ENCODE assay signal across 8 cellular contexts in genomic region chr3:71130516-71131384, GRCh38.
DNase-seq lines count a peak whose midpoint lies in the region; ATAC-seq and TF ChIP-seq lines count a peak whose summit lies in the region.

No MANE protein-coding gene starts in this region.

- no peaks in the 10 kb centered on the region for H3K27me3 Mint-ChIP-seq in CD4-positive, alpha-beta T cell

- peak overlapping the region; percentile 93 for H3K27ac ChIP-seq in CD4-positive, alpha-beta T cell (ENCODE audit: low read depth, low read length)
- H3K27ac ChIP-seq in cingulate gyrus (ENCODE audit: low read depth, low read length): peak overlapping the region; percentile 57

- H3K27me3 ChIP-seq in CD4-positive, alpha-beta T cell (ENCODE audit: control insufficient read depth, insufficient read depth, low read length): no peaks in the 10 kb centered on the region

- TF ChIP-seq CTCF in CD4-positive, alpha-beta T cell (IDR thresholded peaks at IDR 0.05): no peak

- H3K4me3 Mint-ChIP-seq in CD4-positive, alpha-beta T cell: peak overlapping the region; percentile 91

- CTCF ChIA-PET in CD4-positive, alpha-beta T cell (lab: Charles Lee): interaction anchor here (0.8 to 1.3 kb wide), 6 partner anchors 12 to 455 kb away, joined by 3 to 7 read pairs (median 3); no protein-coding TSS in a partner anchor

- peak overlapping the region; percentile 98 for H3K27ac Mint-ChIP-seq in CD4-positive, alpha-beta T cell

- H3K36me3 Mint-ChIP-seq in CD4-positive, alpha-beta T cell (ENCODE audit: low read depth): peaks cover 46% of the 10 kb centered on the region

- H3K9me3 Mint-ChIP-seq in CD4-positive, alpha-beta T cell: no peaks in the 10 kb centered on the region

- POLR2A ChIA-PET in CD4-positive, alpha-beta T cell (lab: Charles Lee): interaction anchor here (0.6 to 5.2 kb wide), 40 partner anchors 8 to 454 kb away, joined by 3 to 70 read pairs (median 4); no protein-coding TSS in a partner anchor

- intact Hi-C loops in CD4-positive, alpha-beta T cell (cut with DNase I, micrococcal nuclease): loop anchor here in 1 of 2 experiments (1.0 to 5.0 kb wide), 8 partner anchors 42 to 452 kb away; partner anchors contain the start of gene FOXP1

- peak; percentile 56 to 78 (median 68) for DNase-seq in CD4-positive, alpha-beta T cell
- DNase-seq in NCI-H1092 (lab: John Stamatoyannopoulos, UW) (peak; percentile 70), left lobe of liver (ENCODE audit: low spot score) (peak; percentile 75), middle frontal gyrus (ENCODE audit: extremely low spot score, low spot score) (no peak)
- DNase-seq in activated CD4-positive, alpha-beta T cell treated with anti-CD3 and anti-CD28 coated beads for 1 hour: peak; percentile 57
- peak; percentile 79 for DNase-seq in stimulated activated CD4-positive, alpha-beta T cell treated with anti-CD3 and anti-CD28 coated beads, Interleukin-4, amount 100 ng/mL, for 24 hours

- ATAC-seq in CD4-positive, alpha-beta T cell (ENCODE audit: poor library complexity): peak; percentile 76
- ATAC-seq in GM21717 (IDR thresholded peaks at IDR 0.05; ENCODE audit: unreplicated experiment) (peak; percentile 74), left lobe of liver (peak; percentile 71)

- peaks cover 88% of the 10 kb centered on the region for H3K4me1 Mint-ChIP-seq in CD4-positive, alpha-beta T cell (ENCODE audit: low read depth)

- H3K9me3 ChIP-seq in CD4-positive, alpha-beta T cell (ENCODE audit: control insufficient read depth, low read length): no peaks in the 10 kb centered on the region
